Comparison of ENCODE assay signal across 21 cellular contexts in genomic region chr14:99581371-99581770, GRCh38. TPM values are rescaled to one million over a fixed set of nuclear protein-coding genes. Genes with fewer than 3 reads are reported as not detected.
DNase-seq lines count a peak whose midpoint lies in the region; ATAC-seq, FAIRE-seq and TF ChIP-seq lines count a peak whose summit lies in the region.
"Had no signal": no experiment of that assay in that cellular context is flagged by ENCODE, and none has a peak within 500 bp of the region (broad histone marks: within the 10 kb centered on the region; RNA-seq: fewer than 3 reads in every experiment).

No MANE protein-coding gene starts in this region.

- TF ChIP-seq CTCF in astrocyte (IDR thresholded peaks at IDR 0.05; ENCODE audit: insufficient read depth, low read depth, low read length) (no peak), stomach (IDR thresholded peaks at IDR 0.05) (no peak)

- H3K4me3 Mint-ChIP-seq in astrocyte (ENCODE audit: unreplicated experiment), result no peak overlapping the region
- H3K4me3 Mint-ChIP-seq: activated T-helper 17 cell treated with anti-CD3 and anti-CD28 coated beads, Interleukin-2, amount 50 U/mL, for 72 hours; CD8-positive, alpha-beta memory T cell had no signal

- H3K4me3 ChIP-seq in astrocyte (ENCODE audit: insufficient read depth, low read depth, low read length) (no peak overlapping the region), mesendoderm (ENCODE audit: low read length) (no peak overlapping the region), stomach (no peak overlapping the region)
- H3K4me3 ChIP-seq: coronary artery, right atrium auricular region, testis had no signal

- intact Hi-C loops in stomach (cut with DNase I; ENCODE audit: low total_unique reads), result no loop called here

- H3K4me1 ChIP-seq in astrocyte (ENCODE audit: insufficient read depth, low read length) (peaks cover 51% of the 10 kb centered on the region), mesendoderm (ENCODE audit: control insufficient read depth, low read depth, low read length) (peaks cover 9% of the 10 kb centered on the region), stomach (peaks cover 48 to 63% (median 61%) of the 10 kb centered on the region in 4 donors)

- H3K36me3 Mint-ChIP-seq in astrocyte (ENCODE audit: low read depth, unreplicated experiment), result peaks cover 4% of the 10 kb centered on the region

- peaks cover 15% of the 10 kb centered on the region for H3K4me1 Mint-ChIP-seq in astrocyte (ENCODE audit: low read depth, unreplicated experiment)
- H3K4me1 Mint-ChIP-seq: activated T-helper 17 cell treated with anti-CD3 and anti-CD28 coated beads, Interleukin-2, amount 50 U/mL, for 72 hours had no signal

- no peak for ATAC-seq in GM18867 (IDR thresholded peaks at IDR 0.05; ENCODE audit: unreplicated experiment)
- ATAC-seq: activated T-helper 17 cell treated with anti-CD3 and anti-CD28 coated beads, Interleukin-2, amount 50 U/mL, for 72 hours had no signal

- H2AK5ac ChIP-seq in mesendoderm (ENCODE audit: low read length), result no peak overlapping the region

- no peak for TF ChIP-seq EP300 in stomach (IDR thresholded peaks at IDR 0.05)

- no peak overlapping the region for H2BK5ac ChIP-seq in mesendoderm (ENCODE audit: low read length)

- peak overlapping the region; percentile 17 for H3K9ac ChIP-seq in astrocyte (ENCODE audit: low read length)
- no peak overlapping the region for H3K9ac ChIP-seq in mesendoderm (ENCODE audit: low read length)

- H3K27ac Mint-ChIP-seq in astrocyte (ENCODE audit: unreplicated experiment), result no peak overlapping the region
- H3K27ac Mint-ChIP-seq: activated T-helper 17 cell treated with anti-CD3 and anti-CD28 coated beads, Interleukin-2, amount 50 U/mL, for 72 hours; CD8-positive, alpha-beta memory T cell had no signal

- H3K27me3 ChIP-seq in astrocyte (ENCODE audit: insufficient read depth, low read length) (no peaks in the 10 kb centered on the region), mesendoderm (ENCODE audit: insufficient read depth, low read length, poor library complexity) (no peaks in the 10 kb centered on the region), stomach (no peaks in the 10 kb centered on the region)
- H3K27me3 ChIP-seq: right atrium auricular region, testis had no signal

- H3K27me3 Mint-ChIP-seq in astrocyte (ENCODE audit: low read depth, unreplicated experiment), result no peaks in the 10 kb centered on the region
- H3K27me3 Mint-ChIP-seq: activated T-helper 17 cell treated with anti-CD3 and anti-CD28 coated beads, Interleukin-2, amount 50 U/mL, for 72 hours had no signal

- H3K9me3 ChIP-seq in astrocyte (ENCODE audit: insufficient read depth, low read depth, low read length) (no peaks in the 10 kb centered on the region), stomach (no peaks in the 10 kb centered on the region)
- H3K9me3 ChIP-seq: right atrium auricular region, testis had no signal

- no peak for FAIRE-seq in astrocyte (lab: Jason Lieb, UNC)
- FAIRE-seq: endometrium, GM12891 had no signal

- no peak overlapping the region for H3K18ac ChIP-seq in mesendoderm (ENCODE audit: low read length)

- H3K79me2 ChIP-seq in astrocyte (ENCODE audit: insufficient read depth, low read length) (peaks cover 79% of the 10 kb centered on the region), mesendoderm (ENCODE audit: control insufficient read depth, insufficient read depth, low read length) (no peaks in the 10 kb centered on the region)

- H3K79me1 ChIP-seq in mesendoderm (ENCODE audit: low read length), result peaks cover 2% of the 10 kb centered on the region

- H3K56ac ChIP-seq in mesendoderm (ENCODE audit: low read length), result peak overlapping the region; percentile 15

- H2BK120ac ChIP-seq in mesendoderm (ENCODE audit: low read depth, low read length), result no peak overlapping the region

- peak overlapping the region; percentile 9 for H2AFZ ChIP-seq in astrocyte (ENCODE audit: low read depth, low read length)

- H3K4me2 ChIP-seq in astrocyte (ENCODE audit: low read length) (peak overlapping the region; percentile 44), mesendoderm (ENCODE audit: low read length) (no peak overlapping the region)

- CTCF ChIA-PET in HEK293T (lab: Yijun Ruan, JAX), result no interaction called here

- no peak overlapping the region for H3K4ac ChIP-seq in mesendoderm (ENCODE audit: low read depth, low read length)

- H4K20me1 ChIP-seq in astrocyte (ENCODE audit: insufficient read depth, low read length), result peaks cover 2% of the 10 kb centered on the region

- H4K5ac ChIP-seq in mesendoderm (ENCODE audit: low read length), result no peak overlapping the region

- no peak overlapping the region for H4K8ac ChIP-seq in mesendoderm (ENCODE audit: low read depth, low read length)

- H3K36me3 ChIP-seq in astrocyte (ENCODE audit: insufficient read depth, low read length) (no peaks in the 10 kb centered on the region), mesendoderm (ENCODE audit: control insufficient read depth, insufficient read depth, low read length) (no peaks in the 10 kb centered on the region), stomach (no peaks in the 10 kb centered on the region)
- H3K36me3 ChIP-seq: right atrium auricular region had no signal

- WGBS in mesendoderm (ENCODE audit: extremely low coverage, insufficient coverage, low lambda C conversion rate), result no CpG with 5 or more reads among the region's 16 CpGs
- 84 to 91% (median 86%) methylated on average over 13 to 16 of the region's 16 CpGs for WGBS in stomach, 5 donors

- H3K27ac ChIP-seq in astrocyte (ENCODE audit: low read depth, low read length), result peak overlapping the region; percentile 38
- no peak overlapping the region for H3K27ac ChIP-seq in mesendoderm (ENCODE audit: low read depth, low read length)
- H3K27ac ChIP-seq in stomach, result peak overlapping the region in 3 of 5 donors; percentile 89 to 91 (median 89)
- H3K27ac ChIP-seq: coronary artery, right atrium auricular region, testis had no signal

- POLR2A ChIA-PET in HEK293T (lab: Yijun Ruan, JAX), result no interaction called here

- H3K23ac ChIP-seq in mesendoderm (ENCODE audit: low read length), result no peak overlapping the region

- H3K9me3 Mint-ChIP-seq in astrocyte (ENCODE audit: unreplicated experiment), result no peaks in the 10 kb centered on the region
- H3K9me3 Mint-ChIP-seq: activated T-helper 17 cell treated with anti-CD3 and anti-CD28 coated beads, Interleukin-2, amount 50 U/mL, for 72 hours; CD8-positive, alpha-beta memory T cell had no signal

- no peak for TF ChIP-seq POLR2A in stomach (IDR thresholded peaks at IDR 0.05)

- no peak overlapping the region for H2BK15ac ChIP-seq in mesendoderm (replicated peaks; ENCODE audit: low read depth)

- peak; percentile 14 for DNase-seq in COLO829 (ENCODE audit: low spot score)
- no peak for DNase-seq in astrocyte (ENCODE audit: low read depth)
- DNase-seq in mesendoderm, result no peak
- no peak for DNase-seq in stomach
- no peak for DNase-seq in activated gamma-delta T cell treated with Interleukin-2 at 50 U/mL for 16 hours
- no peak for DNase-seq in HEK293T (ENCODE audit: extremely low spot score)
- DNase-seq in activated CD4-positive, alpha-beta T cell treated with anti-CD3 and anti-CD28 coated beads, Interleukin-2, amount 50 U/mL, for 1 hour, result no peak
- DNase-seq: activated CD4-positive, alpha-beta T cell treated with anti-CD3 and anti-CD28 coated beads for 48 hours; CD8-positive, alpha-beta memory T cell; DMS53; GOT3; NCI-H1417; NCI-H526; Right ventricle myocardium superior; testis had no signal

TF ChIP-seq in HEK293T, 16 proteins besides CTCF, POLR2A, EP300 and RAD21:
- no peak for TF ChIP-seq ARNT (IDR thresholded peaks at IDR 0.05)
- no peak for TF ChIP-seq ELF4 (IDR thresholded peaks at IDR 0.05)
- no peak for TF ChIP-seq HDGF (IDR thresholded peaks at IDR 0.05; ENCODE audit: borderline replicate concordance)
- TF ChIP-seq FOXK2 (IDR thresholded peaks at IDR 0.05), result no peak

RNA-seq across cellular contexts. Expression of gene CCDC85C, which starts 22.6 kb away (rescaled TPM):
- total RNA-seq in astrocyte (8.4 and 16.6 TPM in 2 replicates), stomach (10 to 100 TPM; 10.5 to 28.6 (median 14.5) TPM)
- 10.1 TPM for polyA plus RNA-seq in mesendoderm (2013, experiment 1 of 2)
- 10.7 TPM for polyA plus RNA-seq in mesendoderm (2013, experiment 2 of 2)
- 10 to 100 TPM; 11.4 to 20.1 (median 17.3) TPM for polyA plus RNA-seq in stomach
